8 cellular contexts compared by ENCODE assay signal in the genomic region with DNA sequence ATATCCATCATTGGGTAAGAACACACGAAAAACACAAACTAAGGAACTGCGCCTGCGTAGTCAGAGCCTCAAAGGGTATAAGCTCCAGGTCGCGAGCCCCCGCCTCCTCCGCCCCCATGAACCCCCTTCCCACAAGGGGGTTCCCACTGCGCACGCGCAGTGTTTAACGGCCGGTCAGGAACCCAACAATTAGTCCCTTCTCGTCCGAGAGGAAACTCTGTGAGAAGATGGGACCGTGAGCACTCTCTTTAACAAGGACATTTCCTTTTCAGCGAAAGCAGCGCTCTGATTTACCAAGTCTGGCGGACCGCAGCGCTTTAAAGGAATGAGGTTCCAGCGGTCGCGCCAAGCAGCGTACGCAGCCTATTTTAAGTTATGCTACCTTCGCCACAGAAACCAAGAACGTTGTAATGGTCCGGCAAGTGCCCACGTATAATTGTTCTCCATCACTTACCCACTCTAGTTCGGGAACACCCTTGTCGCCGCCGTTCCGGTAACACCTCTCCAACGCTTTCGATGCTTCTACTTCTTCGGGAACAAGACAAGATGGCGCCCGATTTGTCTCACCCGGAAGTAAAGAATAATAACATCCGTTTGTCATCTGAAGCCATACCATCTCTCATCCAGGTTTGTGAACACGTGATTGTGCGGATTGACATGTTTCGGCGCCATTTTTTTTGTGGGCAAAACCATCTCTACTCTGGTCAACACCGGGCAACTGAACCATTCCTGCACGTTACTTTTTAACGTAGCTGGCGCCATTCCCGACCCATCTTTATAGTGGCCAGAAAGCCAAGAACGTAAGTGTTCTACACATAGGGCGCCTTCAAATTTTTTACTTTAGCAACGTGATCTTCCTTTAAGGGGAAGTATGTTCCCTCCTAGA. TPM values are rescaled to one million over a fixed set of nuclear protein-coding genes. Genes with fewer than 3 reads are reported as not detected.
DNase-seq lines count a peak whose midpoint lies in the region; ATAC-seq and TF ChIP-seq lines count a peak whose summit lies in the region.

A gene with protein sequence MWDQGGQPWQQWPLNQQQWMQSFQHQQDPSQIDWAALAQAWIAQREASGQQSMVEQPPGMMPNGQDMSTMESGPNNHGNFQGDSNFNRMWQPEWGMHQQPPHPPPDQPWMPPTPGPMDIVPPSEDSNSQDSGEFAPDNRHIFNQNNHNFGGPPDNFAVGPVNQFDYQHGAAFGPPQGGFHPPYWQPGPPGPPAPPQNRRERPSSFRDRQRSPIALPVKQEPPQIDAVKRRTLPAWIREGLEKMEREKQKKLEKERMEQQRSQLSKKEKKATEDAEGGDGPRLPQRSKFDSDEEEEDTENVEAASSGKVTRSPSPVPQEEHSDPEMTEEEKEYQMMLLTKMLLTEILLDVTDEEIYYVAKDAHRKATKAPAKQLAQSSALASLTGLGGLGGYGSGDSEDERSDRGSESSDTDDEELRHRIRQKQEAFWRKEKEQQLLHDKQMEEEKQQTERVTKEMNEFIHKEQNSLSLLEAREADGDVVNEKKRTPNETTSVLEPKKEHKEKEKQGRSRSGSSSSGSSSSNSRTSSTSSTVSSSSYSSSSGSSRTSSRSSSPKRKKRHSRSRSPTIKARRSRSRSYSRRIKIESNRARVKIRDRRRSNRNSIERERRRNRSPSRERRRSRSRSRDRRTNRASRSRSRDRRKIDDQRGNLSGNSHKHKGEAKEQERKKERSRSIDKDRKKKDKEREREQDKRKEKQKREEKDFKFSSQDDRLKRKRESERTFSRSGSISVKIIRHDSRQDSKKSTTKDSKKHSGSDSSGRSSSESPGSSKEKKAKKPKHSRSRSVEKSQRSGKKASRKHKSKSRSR (minus strand): TSS at position 548 of the 886 bp plus-strand sequence. CDS start 10,649 bp downstream, outside the sequence.

- intact Hi-C loops in activated CD4-positive, alpha-beta T cell treated with anti-CD3 and anti-CD28 coated beads for 36 hours (cut with DNase I, micrococcal nuclease) = loop anchor here (1.0 to 2.0 kb wide), 7 partner anchors 31 to 478 kb away; a partner anchor contains a TSS

- H3K27me3 ChIP-seq in kidney epithelial cell (ENCODE audit: control insufficient read depth, insufficient read depth, low read length) = no peaks in the 10 kb centered on the region

- DNase-seq in Ammon's horn (ENCODE audit: low spot score) = peak; percentile 97
- peak; percentile 52 for DNase-seq in GM19238 (ENCODE audit: insufficient read length, low spot score)
- peak; percentile 98 to 99 for DNase-seq in NCI-H524 (lab: John Stamatoyannopoulos, UW)
- DNase-seq in activated CD4-positive, alpha-beta T cell treated with anti-CD3 and anti-CD28 coated beads for 36 hours = peak; percentile 91
- peak; percentile 100 for DNase-seq in choroid plexus epithelial cell (ENCODE audit: low read depth)
- DNase-seq in kidney epithelial cell (ENCODE audit: low read depth) = peak; percentile 96
- DNase-seq in stimulated activated CD4-positive, alpha-beta T cell treated with anti-CD3 and anti-CD28 coated beads, Interleukin-15, amount 100 ng/mL, for 48 hours (ENCODE audit: low read depth in 2 of 2) = peak; percentile 75 to 77

- no peaks in the 10 kb centered on the region for H3K27me3 Mint-ChIP-seq in activated CD4-positive, alpha-beta T cell treated with anti-CD3 and anti-CD28 coated beads for 36 hours

- TF ChIP-seq CTCF in choroid plexus epithelial cell (conservative IDR thresholded peaks at IDR 0.05; ENCODE audit: low read depth, low read length) (no peak), kidney epithelial cell (IDR thresholded peaks at IDR 0.05; ENCODE audit: insufficient read depth, low read length, poor library complexity, severe bottlenecking) (no peak)

- H3K27ac Mint-ChIP-seq in activated CD4-positive, alpha-beta T cell treated with anti-CD3 and anti-CD28 coated beads for 36 hours = peak within 1 kb of the TSS; percentile 99

- ATAC-seq in HG03442 (IDR thresholded peaks at IDR 0.05; ENCODE audit: unreplicated experiment) = peak; percentile 85
- peak; percentile 86 for ATAC-seq in activated CD4-positive, alpha-beta T cell treated with anti-CD3 and anti-CD28 coated beads for 36 hours

- H3K4me3 Mint-ChIP-seq in activated CD4-positive, alpha-beta T cell treated with anti-CD3 and anti-CD28 coated beads for 36 hours = peak within 1 kb of the TSS; percentile 91

- peaks cover 64% of the 10 kb centered on the region for H3K4me1 Mint-ChIP-seq in activated CD4-positive, alpha-beta T cell treated with anti-CD3 and anti-CD28 coated beads for 36 hours

- CTCF ChIA-PET in activated CD4-positive, alpha-beta T cell treated with anti-CD3 and anti-CD28 coated beads for 36 hours (lab: Charles Lee) = interaction anchor here (0.6 to 2.7 kb wide), 11 partner anchors 9 to 396 kb away, joined by 3 to 12 read pairs (median 4); a partner anchor contains a TSS

- peaks cover 1% of the 10 kb centered on the region for H3K36me3 ChIP-seq in kidney epithelial cell (ENCODE audit: control insufficient read depth, insufficient read depth, low read length)

- H3K4me3 ChIP-seq in choroid plexus epithelial cell (ENCODE audit: low read depth, low read length) (peak within 1 kb of the TSS; percentile 92), kidney epithelial cell (ENCODE audit: low read depth, low read length) (peak within 1 kb of the TSS; percentile 93)

- no peaks in the 10 kb centered on the region for H3K9me3 Mint-ChIP-seq in activated CD4-positive, alpha-beta T cell treated with anti-CD3 and anti-CD28 coated beads for 36 hours (ENCODE audit: low read depth)

- POLR2A ChIA-PET in activated CD4-positive, alpha-beta T cell treated with anti-CD3 and anti-CD28 coated beads for 36 hours (lab: Charles Lee) = interaction anchor here (0.6 to 1.0 kb wide), 8 partner anchors 13 to 144 kb away, joined by 3 to 5 read pairs (median 4); a partner anchor contains a TSS

- H3K36me3 Mint-ChIP-seq in activated CD4-positive, alpha-beta T cell treated with anti-CD3 and anti-CD28 coated beads for 36 hours (ENCODE audit: low read depth) = peaks cover 41% of the 10 kb centered on the region

RNA-seq across cellular contexts. Expression of the gene that starts here (rescaled TPM):
- total RNA-seq in activated CD4-positive, alpha-beta T cell treated with anti-CD3 and anti-CD28 coated beads for 36 hours = 100 to 1,000 TPM; 127 to 148 TPM
- 29.2 and 32.3 TPM in 2 replicates for total RNA-seq in kidney epithelial cell

Comparison
In these comparisons a context has a peak if more than half of its experiments do, and no peak if none do; other contexts are left out.
1. Peak in every context shown above with its lines: DNase-seq, ATAC-seq and H3K4me3 ChIP-seq.